12 cellular contexts compared by ENCODE assay signal in genomic region chr22:19361501-19362103, GRCh38.
A peak's percentile ranks its signal among the peaks of the same experiment; 100 is the strongest.
DNase-seq lines count a peak whose midpoint lies in the region; ATAC-seq, FAIRE-seq and TF ChIP-seq lines count a peak whose summit lies in the region.
"Had no signal": no experiment of that assay in that cellular context is flagged by ENCODE, and none has a peak within 500 bp of the region (broad histone marks: within the 10 kb centered on the region; RNA-seq: fewer than 3 reads in every experiment).

No MANE protein-coding gene starts in this region.

- no peak overlapping the region for H3K4me3 ChIP-seq in hepatocyte
- H3K4me3 ChIP-seq: ascending aorta had no signal

- no peak overlapping the region for H2AFZ ChIP-seq in hepatocyte

- H3K4me1 Mint-ChIP-seq in natural killer cell treated with Interleukin-12 subunit alpha and Interleukin-12 subunit beta and Interleukin-15 and Interleukin-18, amount 100 ng/mL, for 72 hours (ENCODE audit: low read depth in 2 of 2): peaks cover 0 to 5% of the 10 kb centered on the region in 2 donors

- no peaks in the 10 kb centered on the region for H3K27me3 Mint-ChIP-seq in natural killer cell treated with Interleukin-12 subunit alpha and Interleukin-12 subunit beta and Interleukin-15 and Interleukin-18, amount 100 ng/mL, for 72 hours

- FAIRE-seq in GM12892 (lab: Jason Lieb, UNC): peak; percentile 85
- FAIRE-seq: urothelium cell line had no signal

- H3K27ac Mint-ChIP-seq in natural killer cell treated with Interleukin-12 subunit alpha and Interleukin-12 subunit beta and Interleukin-15 and Interleukin-18, amount 100 ng/mL, for 72 hours: no peak overlapping the region

- H3K27me3 ChIP-seq in hepatocyte: no peaks in the 10 kb centered on the region
- H3K27me3 ChIP-seq: ascending aorta had no signal

- no peaks in the 10 kb centered on the region for H3K79me2 ChIP-seq in hepatocyte

- DNase-seq in GM12892 (ENCODE audit: insufficient read length): peak; percentile 36
- peak; percentile 63 for DNase-seq in kidney glomerular epithelial cell (lab: John Stamatoyannopoulos, UW)
- no peak for DNase-seq in NCI-H146 (lab: John Stamatoyannopoulos, UW)
- DNase-seq in natural killer cell treated with Interleukin-12 subunit alpha and Interleukin-12 subunit beta and Interleukin-15 and Interleukin-18, amount 100 ng/mL, for 72 hours (ENCODE audit: low spot score): no peak
- DNase-seq in hepatocyte (ENCODE audit: low spot score): no peak
- DNase-seq in NCI-H82 treated with DMSO at 0.1 percent for 48 hours (lab: John Stamatoyannopoulos, UW; ENCODE audit: unreplicated experiment): no peak
- DNase-seq: DMS 273 treated with DMSO at 0.1 percent for 48 hours, T-helper 2 cell had no signal

- no peaks in the 10 kb centered on the region for H4K20me1 ChIP-seq in hepatocyte (ENCODE audit: insufficient read depth, poor library complexity, severe bottlenecking)

- H3K9me3 Mint-ChIP-seq in natural killer cell treated with Interleukin-12 subunit alpha and Interleukin-12 subunit beta and Interleukin-15 and Interleukin-18, amount 100 ng/mL, for 72 hours: no peaks in the 10 kb centered on the region

- TF ChIP-seq POLR2A in GM12892 (IDR thresholded peaks at IDR 0.05; ENCODE audit: low read depth, low read length): no peak

- no peaks in the 10 kb centered on the region for H3K9me3 ChIP-seq in hepatocyte (ENCODE audit: low read depth)
- H3K9me3 ChIP-seq: ascending aorta had no signal

- TF ChIP-seq CTCF in hepatocyte (IDR thresholded peaks at IDR 0.05; ENCODE audit: poor library complexity): no peak

- H3K4me1 ChIP-seq in hepatocyte (ENCODE audit: insufficient read depth): no peaks in the 10 kb centered on the region
- H3K4me1 ChIP-seq: ascending aorta had no signal

- WGBS in hepatocyte (ENCODE audit: low lambda C conversion rate, missing lambda C conversion rate): 97% methylated on average over 7 of the region's 7 CpGs

- no peaks in the 10 kb centered on the region for H3K9me2 ChIP-seq in hepatocyte (replicated peaks; ENCODE audit: insufficient read depth)

- peaks cover 20% of the 10 kb centered on the region for H3K36me3 Mint-ChIP-seq in natural killer cell treated with Interleukin-12 subunit alpha and Interleukin-12 subunit beta and Interleukin-15 and Interleukin-18, amount 100 ng/mL, for 72 hours

- H3K27ac ChIP-seq in hepatocyte: no peak overlapping the region
- H3K27ac ChIP-seq: ascending aorta had no signal

- no peak overlapping the region for H3K4me3 Mint-ChIP-seq in natural killer cell treated with Interleukin-12 subunit alpha and Interleukin-12 subunit beta and Interleukin-15 and Interleukin-18, amount 100 ng/mL, for 72 hours

- ATAC-seq in GM21529 (IDR thresholded peaks at IDR 0.05; ENCODE audit: unreplicated experiment) (peak; percentile 88), HG03558 (IDR thresholded peaks at IDR 0.05; ENCODE audit: extremely low read depth, unreplicated experiment) (peak; percentile 71)
- no peak for ATAC-seq in natural killer cell treated with Interleukin-12 subunit alpha and Interleukin-12 subunit beta and Interleukin-15 and Interleukin-18, amount 100 ng/mL, for 72 hours

- no peak overlapping the region for H3K4me2 ChIP-seq in hepatocyte

- H3K36me3 ChIP-seq in hepatocyte (replicated peaks; ENCODE audit: insufficient read depth, low read depth): no peaks in the 10 kb centered on the region

Comparison
In these comparisons a context has a peak if more than half of its experiments do, and no peak if none do; other contexts are left out.
1. DNase-seq: peak in GM12892 (single experiment) and kidney glomerular epithelial cell (single experiment); none in NCI-H146 (single experiment), natural killer cell treated with Interleukin-12 subunit alpha and Interleukin-12 subunit beta and Interleukin-15 and Interleukin-18, amount 100 ng/mL, for 72 hours (single experiment), hepatocyte (single experiment) and NCI-H82 treated with DMSO at 0.1 percent for 48 hours (single experiment).
2. ATAC-seq: peak in GM21529 (single experiment) and HG03558 (single experiment); none in natural killer cell treated with Interleukin-12 subunit alpha and Interleukin-12 subunit beta and Interleukin-15 and Interleukin-18, amount 100 ng/mL, for 72 hours (0 of 2).